In genomic region chr11:11977206-11977938, GRCh38 we compare ENCODE assay signal across 8 cellular contexts. TPM values are rescaled to one million over a fixed set of nuclear protein-coding genes. Genes with fewer than 3 reads are reported as not detected.
DNase-seq lines count a peak whose midpoint lies in the region; ATAC-seq and TF ChIP-seq lines count a peak whose summit lies in the region.

No MANE protein-coding gene starts in this region.

- H3K27me3 Mint-ChIP-seq in stimulated activated memory B cell treated with anti-CD40 and anti-IgM and Interleukin-4, amounts not matched to agents 10 μg/mL and 1 μg/mL and 100 μg/mL, for 72 hours, result peaks cover 12% of the 10 kb centered on the region

- intact Hi-C loops in Right ventricle myocardium superior (cut with DNase I), result no loop called here

- no peaks in the 10 kb centered on the region for H3K36me3 Mint-ChIP-seq in stimulated activated memory B cell treated with anti-CD40 and anti-IgM and Interleukin-4, amounts not matched to agents 10 μg/mL and 1 μg/mL and 100 μg/mL, for 72 hours

- peak; percentile 83 for DNase-seq in GM04503 (ENCODE audit: low read depth)
- DNase-seq in Right ventricle myocardium superior, result peak; percentile 84
- DNase-seq in renal cortical epithelial cell (ENCODE audit: low read depth), result peak; percentile 88
- DNase-seq in GM13976 (ENCODE audit: low spot score), result no peak
- DNase-seq in SHP77 (lab: John Stamatoyannopoulos, UW), result no peak
- no peak for DNase-seq in effector CD8-positive, alpha-beta T cell (lab: John Stamatoyannopoulos, UW)

- ATAC-seq in Right ventricle myocardium superior (ENCODE audit: poor library complexity), result peak; percentile 40
- no peak for ATAC-seq in stimulated activated memory B cell treated with anti-CD40 and anti-IgM and Interleukin-4, amounts not matched to agents 10 μg/mL and 1 μg/mL and 100 μg/mL, for 72 hours

- TF ChIP-seq CTCF in WI38 (IDR thresholded peaks at IDR 0.05; ENCODE audit: low read depth, low read length), result no peak
- no peak for TF ChIP-seq CTCF in GM13976 (IDR thresholded peaks at IDR 0.05; ENCODE audit: borderline replicate concordance, control extremely low read depth, extremely low read depth, insufficient read depth, missing control alignments)

- in situ Hi-C loops in GM13976 (cut with MboI; ENCODE audit: low sequenced_read_pairs, unreplicated experiment), result no loop called here

- H3K4me3 Mint-ChIP-seq in stimulated activated memory B cell treated with anti-CD40 and anti-IgM and Interleukin-4, amounts not matched to agents 10 μg/mL and 1 μg/mL and 100 μg/mL, for 72 hours, result no peak overlapping the region

- H3K27ac Mint-ChIP-seq in stimulated activated memory B cell treated with anti-CD40 and anti-IgM and Interleukin-4, amounts not matched to agents 10 μg/mL and 1 μg/mL and 100 μg/mL, for 72 hours, result no peak overlapping the region

- H3K4me1 Mint-ChIP-seq in stimulated activated memory B cell treated with anti-CD40 and anti-IgM and Interleukin-4, amounts not matched to agents 10 μg/mL and 1 μg/mL and 100 μg/mL, for 72 hours, result peaks cover 4% of the 10 kb centered on the region

- peaks cover 4% of the 10 kb centered on the region for H3K9me3 Mint-ChIP-seq in stimulated activated memory B cell treated with anti-CD40 and anti-IgM and Interleukin-4, amounts not matched to agents 10 μg/mL and 1 μg/mL and 100 μg/mL, for 72 hours

- H3K4me3 ChIP-seq in WI38 (ENCODE audit: low read depth, low read length), result 0 out of 2 replicates have a peak overlapping the region, but pooled peaks have one; percentile 18

RNA-seq across cellular contexts. Expression of gene DKK3, which starts 31.1 kb away (rescaled TPM):
- total RNA-seq in Right ventricle myocardium superior, result 520 TPM
- total RNA-seq in renal cortical epithelial cell, result 150 and 274 TPM in 2 replicates

Comparison
In these comparisons a context has a peak if more than half of its experiments do, and no peak if none do; other contexts are left out.
1. DNase-seq: peak in GM04503 (single experiment), Right ventricle myocardium superior (single experiment) and renal cortical epithelial cell (single experiment); none in GM13976 (single experiment), SHP77 (0 of 2) and effector CD8-positive, alpha-beta T cell (single experiment).